Comparison of ENCODE assay signal across 1 cellular context in the genomic region with DNA sequence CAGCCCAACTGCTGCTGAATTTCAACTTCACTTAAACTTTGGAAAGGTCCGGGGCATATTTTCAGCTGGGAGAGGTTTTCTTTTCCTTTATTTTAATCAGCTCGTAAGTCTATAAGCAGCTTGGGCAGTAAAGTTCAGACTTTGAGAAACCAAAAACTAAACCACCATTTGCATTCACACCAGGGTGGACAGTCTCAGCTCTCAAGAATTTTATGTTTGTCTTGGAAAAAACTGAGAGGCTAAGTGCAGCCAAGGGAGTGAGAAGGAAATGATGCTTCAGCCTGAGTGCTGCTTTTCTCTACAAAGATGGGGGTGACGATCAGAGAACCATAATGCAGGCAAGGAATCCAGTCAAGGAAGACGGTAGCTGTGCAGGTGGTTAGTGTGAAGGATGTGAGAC.
TF ChIP-seq lines count a peak whose summit lies in the region.

No MANE protein-coding gene starts in this region.

TF ChIP-seq in GM23338, 12 proteins besides CTCF, POLR2A, EP300 and RAD21 (continued from another document):
- TF ChIP-seq, protein P1, sequence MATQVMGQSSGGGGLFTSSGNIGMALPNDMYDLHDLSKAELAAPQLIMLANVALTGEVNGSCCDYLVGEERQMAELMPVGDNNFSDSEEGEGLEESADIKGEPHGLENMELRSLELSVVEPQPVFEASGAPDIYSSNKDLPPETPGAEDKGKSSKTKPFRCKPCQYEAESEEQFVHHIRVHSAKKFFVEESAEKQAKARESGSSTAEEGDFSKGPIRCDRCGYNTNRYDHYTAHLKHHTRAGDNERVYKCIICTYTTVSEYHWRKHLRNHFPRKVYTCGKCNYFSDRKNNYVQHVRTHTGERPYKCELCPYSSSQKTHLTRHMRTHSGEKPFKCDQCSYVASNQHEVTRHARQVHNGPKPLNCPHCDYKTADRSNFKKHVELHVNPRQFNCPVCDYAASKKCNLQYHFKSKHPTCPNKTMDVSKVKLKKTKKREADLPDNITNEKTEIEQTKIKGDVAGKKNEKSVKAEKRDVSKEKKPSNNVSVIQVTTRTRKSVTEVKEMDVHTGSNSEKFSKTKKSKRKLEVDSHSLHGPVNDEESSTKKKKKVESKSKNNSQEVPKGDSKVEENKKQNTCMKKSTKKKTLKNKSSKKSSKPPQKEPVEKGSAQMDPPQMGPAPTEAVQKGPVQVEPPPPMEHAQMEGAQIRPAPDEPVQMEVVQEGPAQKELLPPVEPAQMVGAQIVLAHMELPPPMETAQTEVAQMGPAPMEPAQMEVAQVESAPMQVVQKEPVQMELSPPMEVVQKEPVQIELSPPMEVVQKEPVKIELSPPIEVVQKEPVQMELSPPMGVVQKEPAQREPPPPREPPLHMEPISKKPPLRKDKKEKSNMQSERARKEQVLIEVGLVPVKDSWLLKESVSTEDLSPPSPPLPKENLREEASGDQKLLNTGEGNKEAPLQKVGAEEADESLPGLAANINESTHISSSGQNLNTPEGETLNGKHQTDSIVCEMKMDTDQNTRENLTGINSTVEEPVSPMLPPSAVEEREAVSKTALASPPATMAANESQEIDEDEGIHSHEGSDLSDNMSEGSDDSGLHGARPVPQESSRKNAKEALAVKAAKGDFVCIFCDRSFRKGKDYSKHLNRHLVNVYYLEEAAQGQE (IDR thresholded peaks at IDR 0.05; ENCODE audit: unreplicated experiment) = no peak
- TF ChIP-seq STAT1 (IDR thresholded peaks at IDR 0.05; ENCODE audit: unreplicated experiment) (no peak), EZH2 (IDR thresholded peaks at IDR 0.05; ENCODE audit: low read depth, unreplicated experiment) (no peak), ZNF114 (CRISPR knock-in tag; IDR thresholded peaks at IDR 0.05) (no peak), NANOG (IDR thresholded peaks at IDR 0.05; ENCODE audit: borderline replicate concordance) (no peak), ZNF331 (CRISPR knock-in tag; IDR thresholded peaks at IDR 0.05; ENCODE audit: low read depth) (no peak), POLR2AphosphoS5 (IDR thresholded peaks at IDR 0.05; ENCODE audit: low read depth) (no peak), CREB1 (CRISPR knock-in tag; IDR thresholded peaks at IDR 0.05; ENCODE audit: low read depth) (no peak), JUNB (IDR thresholded peaks at IDR 0.05; ENCODE audit: unreplicated experiment) (no peak), EZH2phosphoT487 (IDR thresholded peaks at IDR 0.05; ENCODE audit: unreplicated experiment) (no peak)
- TF ChIP-seq, protein P2, sequence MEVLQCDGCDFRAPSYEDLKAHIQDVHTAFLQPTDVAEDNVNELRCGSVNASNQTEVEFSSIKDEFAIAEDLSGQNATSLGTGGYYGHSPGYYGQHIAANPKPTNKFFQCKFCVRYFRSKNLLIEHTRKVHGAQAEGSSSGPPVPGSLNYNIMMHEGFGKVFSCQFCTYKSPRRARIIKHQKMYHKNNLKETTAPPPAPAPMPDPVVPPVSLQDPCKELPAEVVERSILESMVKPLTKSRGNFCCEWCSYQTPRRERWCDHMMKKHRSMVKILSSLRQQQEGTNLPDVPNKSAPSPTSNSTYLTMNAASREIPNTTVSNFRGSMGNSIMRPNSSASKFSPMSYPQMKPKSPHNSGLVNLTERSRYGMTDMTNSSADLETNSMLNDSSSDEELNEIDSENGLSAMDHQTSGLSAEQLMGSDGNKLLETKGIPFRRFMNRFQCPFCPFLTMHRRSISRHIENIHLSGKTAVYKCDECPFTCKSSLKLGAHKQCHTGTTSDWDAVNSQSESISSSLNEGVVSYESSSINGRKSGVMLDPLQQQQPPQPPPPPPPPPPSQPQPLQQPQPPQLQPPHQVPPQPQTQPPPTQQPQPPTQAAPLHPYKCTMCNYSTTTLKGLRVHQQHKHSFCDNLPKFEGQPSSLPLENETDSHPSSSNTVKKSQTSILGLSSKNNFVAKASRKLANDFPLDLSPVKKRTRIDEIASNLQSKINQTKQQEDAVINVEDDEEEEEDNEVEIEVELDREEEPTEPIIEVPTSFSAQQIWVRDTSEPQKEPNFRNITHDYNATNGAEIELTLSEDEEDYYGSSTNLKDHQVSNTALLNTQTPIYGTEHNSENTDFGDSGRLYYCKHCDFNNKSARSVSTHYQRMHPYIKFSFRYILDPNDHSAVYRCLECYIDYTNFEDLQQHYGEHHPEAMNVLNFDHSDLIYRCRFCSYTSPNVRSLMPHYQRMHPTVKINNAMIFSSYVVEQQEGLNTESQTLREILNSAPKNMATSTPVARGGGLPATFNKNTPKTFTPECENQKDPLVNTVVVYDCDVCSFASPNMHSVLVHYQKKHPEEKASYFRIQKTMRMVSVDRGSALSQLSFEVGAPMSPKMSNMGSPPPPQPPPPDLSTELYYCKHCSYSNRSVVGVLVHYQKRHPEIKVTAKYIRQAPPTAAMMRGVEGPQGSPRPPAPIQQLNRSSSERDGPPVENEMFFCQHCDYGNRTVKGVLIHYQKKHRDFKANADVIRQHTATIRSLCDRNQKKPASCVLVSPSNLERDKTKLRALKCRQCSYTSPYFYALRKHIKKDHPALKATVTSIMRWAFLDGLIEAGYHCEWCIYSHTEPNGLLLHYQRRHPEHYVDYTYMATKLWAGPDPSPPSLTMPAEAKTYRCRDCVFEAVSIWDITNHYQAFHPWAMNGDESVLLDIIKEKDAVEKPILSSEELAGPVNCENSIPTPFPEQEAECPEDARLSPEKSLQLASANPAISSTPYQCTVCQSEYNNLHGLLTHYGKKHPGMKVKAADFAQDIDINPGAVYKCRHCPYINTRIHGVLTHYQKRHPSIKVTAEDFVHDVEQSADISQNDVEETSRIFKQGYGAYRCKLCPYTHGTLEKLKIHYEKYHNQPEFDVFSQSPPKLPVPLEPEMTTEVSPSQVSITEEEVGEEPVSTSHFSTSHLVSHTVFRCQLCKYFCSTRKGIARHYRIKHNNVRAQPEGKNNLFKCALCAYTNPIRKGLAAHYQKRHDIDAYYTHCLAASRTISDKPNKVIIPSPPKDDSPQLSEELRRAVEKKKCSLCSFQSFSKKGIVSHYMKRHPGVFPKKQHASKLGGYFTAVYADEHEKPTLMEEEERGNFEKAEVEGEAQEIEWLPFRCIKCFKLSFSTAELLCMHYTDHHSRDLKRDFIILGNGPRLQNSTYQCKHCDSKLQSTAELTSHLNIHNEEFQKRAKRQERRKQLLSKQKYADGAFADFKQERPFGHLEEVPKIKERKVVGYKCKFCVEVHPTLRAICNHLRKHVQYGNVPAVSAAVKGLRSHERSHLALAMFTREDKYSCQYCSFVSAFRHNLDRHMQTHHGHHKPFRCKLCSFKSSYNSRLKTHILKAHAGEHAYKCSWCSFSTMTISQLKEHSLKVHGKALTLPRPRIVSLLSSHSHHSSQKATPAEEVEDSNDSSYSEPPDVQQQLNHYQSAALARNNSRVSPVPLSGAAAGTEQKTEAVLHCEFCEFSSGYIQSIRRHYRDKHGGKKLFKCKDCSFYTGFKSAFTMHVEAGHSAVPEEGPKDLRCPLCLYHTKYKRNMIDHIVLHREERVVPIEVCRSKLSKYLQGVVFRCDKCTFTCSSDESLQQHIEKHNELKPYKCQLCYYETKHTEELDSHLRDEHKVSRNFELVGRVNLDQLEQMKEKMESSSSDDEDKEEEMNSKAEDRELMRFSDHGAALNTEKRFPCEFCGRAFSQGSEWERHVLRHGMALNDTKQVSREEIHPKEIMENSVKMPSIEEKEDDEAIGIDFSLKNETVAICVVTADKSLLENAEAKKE (CRISPR knock-in tag; IDR thresholded peaks at IDR 0.05) = no peak
TF ChIP-seq in GM23338: peak in this region for 0.
